9 cellular contexts compared by ENCODE assay signal in the genomic region with DNA sequence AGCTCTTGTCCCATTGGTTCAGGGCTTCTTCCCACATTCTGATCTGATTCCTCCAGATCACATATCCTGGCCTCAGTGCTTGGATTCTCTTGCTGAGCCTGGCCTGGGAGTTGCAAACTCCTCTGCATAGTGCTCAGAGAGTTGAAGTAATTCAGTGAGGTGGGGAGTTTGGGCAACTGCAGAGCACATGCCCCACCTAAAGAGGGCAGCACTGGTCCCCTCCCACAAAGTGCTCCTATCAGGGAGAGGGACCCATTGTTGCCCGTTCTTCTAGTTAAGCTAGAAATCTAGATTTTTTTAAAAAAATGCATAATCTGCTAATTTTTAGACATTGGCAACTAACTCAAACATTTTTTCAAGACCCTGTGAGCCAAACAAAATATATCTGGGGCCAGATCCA. TPM values are rescaled to one million over a fixed set of nuclear protein-coding genes. Genes with fewer than 3 reads are reported as not detected.
A peak's percentile ranks its signal among the peaks of the same experiment; 100 is the strongest.
DNase-seq lines count a peak whose midpoint lies in the region; ATAC-seq and TF ChIP-seq lines count a peak whose summit lies in the region.
"Had no signal": no experiment of that assay in that cellular context is flagged by ENCODE, and none has a peak within 500 bp of the region (broad histone marks: within the 10 kb centered on the region; RNA-seq: fewer than 3 reads in every experiment).

No MANE protein-coding gene starts in this region.

- DNase-seq in Caco-2 (peak in 1 of 2 experiments; percentile 28), H7 (peak; percentile 67), lower lobe of right lung (no peak), posterior cingulate gyrus (no peak)
- peak; percentile 35 for DNase-seq in activated CD8-positive, alpha-beta T cell treated with anti-CD3 and anti-CD28 coated beads, Interleukin-2, amount 10 ng/mL, durations not matched to agents 7 days and 5 days

- H3K27me3 Mint-ChIP-seq in Caco-2 (ENCODE audit: insufficient read depth, unreplicated experiment), result no peaks in the 10 kb centered on the region
- peaks cover 10% of the 10 kb centered on the region for H3K27me3 Mint-ChIP-seq in activated CD8-positive, alpha-beta T cell treated with anti-CD3 and anti-CD28 coated beads, Interleukin-2, amount 10 ng/mL, durations not matched to agents 7 days and 5 days (ENCODE audit: low read depth)

- TF ChIP-seq CTCF in Caco-2 (IDR thresholded peaks at IDR 0.05; ENCODE audit: insufficient read depth in 1 of 2, low read depth in 1 of 2, low read length in 1 of 2, severe bottlenecking in 1 of 2, unreplicated experiment in 1 of 2) (peak; percentile 30 to 54), lower lobe of right lung (IDR thresholded peaks at IDR 0.05) (peak; percentile 53)

- ATAC-seq in activated CD8-positive, alpha-beta T cell treated with anti-CD3 and anti-CD28 coated beads, Interleukin-2, amount 10 ng/mL, durations not matched to agents 7 days and 5 days, result no peak
- peak; percentile 64 to 65 for ATAC-seq in lower lobe of right lung
- ATAC-seq in GM18867 (IDR thresholded peaks at IDR 0.05; ENCODE audit: unreplicated experiment), result no peak
- ATAC-seq in HG02763 (IDR thresholded peaks at IDR 0.05; ENCODE audit: unreplicated experiment), result no peak

- no peaks in the 10 kb centered on the region for H3K4me1 Mint-ChIP-seq in Caco-2 (ENCODE audit: low read depth, unreplicated experiment)
- peaks cover 14% of the 10 kb centered on the region for H3K4me1 Mint-ChIP-seq in activated CD8-positive, alpha-beta T cell treated with anti-CD3 and anti-CD28 coated beads, Interleukin-2, amount 10 ng/mL, durations not matched to agents 7 days and 5 days (ENCODE audit: low read depth)

- H3K27me3 ChIP-seq in Caco-2 (replicated peaks; ENCODE audit: control insufficient read depth, insufficient read depth, low read length) (no peaks in the 10 kb centered on the region), H7 (ENCODE audit: control insufficient read depth, insufficient read depth, low read length) (no peaks in the 10 kb centered on the region), lower lobe of right lung (ENCODE audit: low read depth) (no peaks in the 10 kb centered on the region)

- no peak overlapping the region for H3K27ac ChIP-seq in lower lobe of right lung

- H3K4me3 ChIP-seq in Caco-2 (ENCODE audit: low read depth, low read length) (no peak overlapping the region), H7 (ENCODE audit: insufficient read depth, low read depth, low read length) (no peak overlapping the region), lower lobe of right lung (no peak overlapping the region)

- no peak overlapping the region for H3K4me3 Mint-ChIP-seq in Caco-2 (ENCODE audit: unreplicated experiment)
- no peak overlapping the region for H3K4me3 Mint-ChIP-seq in activated CD8-positive, alpha-beta T cell treated with anti-CD3 and anti-CD28 coated beads, Interleukin-2, amount 10 ng/mL, durations not matched to agents 7 days and 5 days
- H3K4me3 Mint-ChIP-seq: mesothelial cell of epicardium had no signal

- H3K4me1 ChIP-seq in Caco-2 (peaks cover 12% of the 10 kb centered on the region; the same call in 1 of the 2 replicates), lower lobe of right lung (no peaks in the 10 kb centered on the region)

- H3K36me3 ChIP-seq in Caco-2 (ENCODE audit: control insufficient read depth, insufficient read depth, low read length) (no peaks in the 10 kb centered on the region), H7 (replicated peaks; ENCODE audit: control insufficient read depth, insufficient read depth, low read length) (no peaks in the 10 kb centered on the region), lower lobe of right lung (no peaks in the 10 kb centered on the region)

- H3K9me3 ChIP-seq in Caco-2, result no peaks in the 10 kb centered on the region
- H3K9me3 ChIP-seq in lower lobe of right lung, result no peaks in the 10 kb centered on the region

- no peaks in the 10 kb centered on the region for H3K36me3 Mint-ChIP-seq in Caco-2 (ENCODE audit: insufficient read depth, unreplicated experiment)
- no peaks in the 10 kb centered on the region for H3K36me3 Mint-ChIP-seq in activated CD8-positive, alpha-beta T cell treated with anti-CD3 and anti-CD28 coated beads, Interleukin-2, amount 10 ng/mL, durations not matched to agents 7 days and 5 days (ENCODE audit: low read depth)
- H3K36me3 Mint-ChIP-seq: mesothelial cell of epicardium had no signal

- H3K27ac Mint-ChIP-seq in Caco-2 (ENCODE audit: unreplicated experiment), result no peak overlapping the region
- no peak overlapping the region for H3K27ac Mint-ChIP-seq in activated CD8-positive, alpha-beta T cell treated with anti-CD3 and anti-CD28 coated beads, Interleukin-2, amount 10 ng/mL, durations not matched to agents 7 days and 5 days
- H3K27ac Mint-ChIP-seq: mesothelial cell of epicardium had no signal

- CTCF ChIA-PET in Caco-2 (lab: Charles Lee), result interaction anchor here (0.6 to 1.2 kb wide), 2 partner anchors 106 to 116 kb away, joined by 3 to 5 read pairs; no protein-coding TSS in a partner anchor
- CTCF ChIA-PET in activated CD8-positive, alpha-beta T cell treated with anti-CD3 and anti-CD28 coated beads, Interleukin-2, amount 10 ng/mL, durations not matched to agents 7 days and 5 days (lab: Charles Lee), result interaction anchor here (1.0 to 2.7 kb wide), 8 partner anchors 9 to 177 kb away, joined by 3 to 10 read pairs (median 4); no protein-coding TSS in a partner anchor

- POLR2A ChIA-PET in Caco-2 (lab: Charles Lee), result no interaction called here
- POLR2A ChIA-PET in activated CD8-positive, alpha-beta T cell treated with anti-CD3 and anti-CD28 coated beads, Interleukin-2, amount 10 ng/mL, durations not matched to agents 7 days and 5 days (lab: Charles Lee), result interaction anchor here (0.6 kb wide), 1 partner anchor 310 kb away, joined by 3 read pairs; no protein-coding TSS in a partner anchor

- intact Hi-C loops in Caco-2 (cut with micrococcal nuclease; ENCODE audit: unreplicated experiment), result loop anchor here (5.0 kb wide), 1 partner anchor 68 kb away; no protein-coding TSS in a partner anchor
- intact Hi-C loops in lower lobe of right lung (cut with DNase I), result no loop called here
- intact Hi-C loops in posterior cingulate gyrus (cut with DNase I), result no loop called here

- peaks cover 11% of the 10 kb centered on the region for H3K9me3 Mint-ChIP-seq in Caco-2 (ENCODE audit: unreplicated experiment)
- no peaks in the 10 kb centered on the region for H3K9me3 Mint-ChIP-seq in activated CD8-positive, alpha-beta T cell treated with anti-CD3 and anti-CD28 coated beads, Interleukin-2, amount 10 ng/mL, durations not matched to agents 7 days and 5 days (ENCODE audit: insufficient read depth)

- no TSS peak for BruUV-seq in Caco-2 (replicated peaks; lab: Mats Ljungman, UMichigan)

RNA-seq across cellular contexts. Expression of a gene that starts 45.1 kb away (rescaled TPM):
- total RNA-seq in Caco-2 (2022) (16.5 and 18.8 TPM in 2 replicates), lower lobe of right lung (14.2 TPM)
- 3.1 and 4.2 TPM in 2 replicates for total RNA-seq in H7 (2014; rRNA removed; shearing (Covaris generic))
- 1 to 10 TPM; 8.7 to 9.2 TPM for total RNA-seq in activated CD8-positive, alpha-beta T cell treated with anti-CD3 and anti-CD28 coated beads, Interleukin-2, amount 10 ng/mL, durations not matched to agents 7 days and 5 days
- total RNA-seq: HT1080 had no signal

Comparison
In these comparisons a context has a peak if more than half of its experiments do, and no peak if none do; other contexts are left out.
1. DNase-seq: peak in H7 (single experiment) and activated CD8-positive, alpha-beta T cell treated with anti-CD3 and anti-CD28 coated beads, Interleukin-2, amount 10 ng/mL, durations not matched to agents 7 days and 5 days (single experiment); none in lower lobe of right lung (single experiment) and posterior cingulate gyrus (0 of 10).
2. ATAC-seq: peak in lower lobe of right lung (2 of 2); none in activated CD8-positive, alpha-beta T cell treated with anti-CD3 and anti-CD28 coated beads, Interleukin-2, amount 10 ng/mL, durations not matched to agents 7 days and 5 days (single experiment), GM18867 (single experiment) and HG02763 (single experiment).